1 cellular context compared by ENCODE assay signal in genomic region chr14:50045039-50045711, GRCh38.
A peak's percentile ranks its signal among the peaks of the same experiment; 100 is the strongest.
TF ChIP-seq lines count a peak whose summit lies in the region.

No MANE protein-coding gene starts in this region.

TF ChIP-seq in HepG2, 621 proteins besides CTCF, POLR2A, EP300 and RAD21 (continued from another document and continues in another):
- TF ChIP-seq ZNF142 (CRISPR knock-in tag; IDR thresholded peaks at IDR 0.05) (0 out of 2 replicates have a peak, but pooled peaks have one; percentile 65), ZSCAN25 (CRISPR knock-in tag; IDR thresholded peaks at IDR 0.05) (peak; percentile 89), ZFP91 (CRISPR knock-in tag; IDR thresholded peaks at IDR 0.05; ENCODE audit: borderline replicate concordance) (peak; percentile 30; the same call in 1 of the 2 replicates), ZKSCAN5 (CRISPR knock-in tag; IDR thresholded peaks at IDR 0.05) (0 out of 2 replicates have a peak, but pooled peaks have one; percentile 35), ZNF772 (CRISPR knock-in tag; IDR thresholded peaks at IDR 0.05) (peak; percentile 80), MIER3 (CRISPR knock-in tag; IDR thresholded peaks at IDR 0.05; ENCODE audit: borderline replicate concordance) (peak; percentile 65; the same call in 1 of the 2 replicates), ZBTB8A (CRISPR knock-in tag; IDR thresholded peaks at IDR 0.05; ENCODE audit: borderline replicate concordance, low read depth) (no peak), RCOR2 (CRISPR knock-in tag; IDR thresholded peaks at IDR 0.05) (peak; percentile 63), ZFP37 (CRISPR knock-in tag; IDR thresholded peaks at IDR 0.05; ENCODE audit: borderline replicate concordance) (peak; percentile 94), ZKSCAN8 (CRISPR knock-in tag; IDR thresholded peaks at IDR 0.05; ENCODE audit: borderline replicate concordance) (0 out of 2 replicates have a peak, but pooled peaks have one; percentile 62), DR1 (CRISPR knock-in tag; IDR thresholded peaks at IDR 0.05) (no peak), ZNF614 (CRISPR knock-in tag; IDR thresholded peaks at IDR 0.05; ENCODE audit: borderline replicate concordance) (peak; percentile 68; the same call in 1 of the 2 replicates), MAZ (IDR thresholded peaks at IDR 0.05; ENCODE audit: borderline replicate concordance, low read depth, low read length) (no peak), MAZ (CRISPR knock-in tag; IDR thresholded peaks at IDR 0.05; ENCODE audit: low read depth) (peak; percentile 40; the same call in 1 of the 2 replicates), ARID2 (CRISPR knock-in tag; IDR thresholded peaks at IDR 0.05; ENCODE audit: borderline replicate concordance) (no peak), HOXD1 (CRISPR knock-in tag; IDR thresholded peaks at IDR 0.05) (0 out of 2 replicates have a peak, but pooled peaks have one; percentile 57), ZBTB38 (CRISPR knock-in tag; IDR thresholded peaks at IDR 0.05) (peak; percentile 80; the same call in 1 of the 2 replicates), SMC3 (IDR thresholded peaks at IDR 0.05; ENCODE audit: low read length) (0 out of 2 replicates have a peak, but pooled peaks have one; percentile 5), ZNF761 (CRISPR knock-in tag; conservative IDR thresholded peaks at IDR 0.05) (0 out of 2 replicates have a peak, but pooled peaks have one; percentile 70)
- TF ChIP-seq, protein P1, sequence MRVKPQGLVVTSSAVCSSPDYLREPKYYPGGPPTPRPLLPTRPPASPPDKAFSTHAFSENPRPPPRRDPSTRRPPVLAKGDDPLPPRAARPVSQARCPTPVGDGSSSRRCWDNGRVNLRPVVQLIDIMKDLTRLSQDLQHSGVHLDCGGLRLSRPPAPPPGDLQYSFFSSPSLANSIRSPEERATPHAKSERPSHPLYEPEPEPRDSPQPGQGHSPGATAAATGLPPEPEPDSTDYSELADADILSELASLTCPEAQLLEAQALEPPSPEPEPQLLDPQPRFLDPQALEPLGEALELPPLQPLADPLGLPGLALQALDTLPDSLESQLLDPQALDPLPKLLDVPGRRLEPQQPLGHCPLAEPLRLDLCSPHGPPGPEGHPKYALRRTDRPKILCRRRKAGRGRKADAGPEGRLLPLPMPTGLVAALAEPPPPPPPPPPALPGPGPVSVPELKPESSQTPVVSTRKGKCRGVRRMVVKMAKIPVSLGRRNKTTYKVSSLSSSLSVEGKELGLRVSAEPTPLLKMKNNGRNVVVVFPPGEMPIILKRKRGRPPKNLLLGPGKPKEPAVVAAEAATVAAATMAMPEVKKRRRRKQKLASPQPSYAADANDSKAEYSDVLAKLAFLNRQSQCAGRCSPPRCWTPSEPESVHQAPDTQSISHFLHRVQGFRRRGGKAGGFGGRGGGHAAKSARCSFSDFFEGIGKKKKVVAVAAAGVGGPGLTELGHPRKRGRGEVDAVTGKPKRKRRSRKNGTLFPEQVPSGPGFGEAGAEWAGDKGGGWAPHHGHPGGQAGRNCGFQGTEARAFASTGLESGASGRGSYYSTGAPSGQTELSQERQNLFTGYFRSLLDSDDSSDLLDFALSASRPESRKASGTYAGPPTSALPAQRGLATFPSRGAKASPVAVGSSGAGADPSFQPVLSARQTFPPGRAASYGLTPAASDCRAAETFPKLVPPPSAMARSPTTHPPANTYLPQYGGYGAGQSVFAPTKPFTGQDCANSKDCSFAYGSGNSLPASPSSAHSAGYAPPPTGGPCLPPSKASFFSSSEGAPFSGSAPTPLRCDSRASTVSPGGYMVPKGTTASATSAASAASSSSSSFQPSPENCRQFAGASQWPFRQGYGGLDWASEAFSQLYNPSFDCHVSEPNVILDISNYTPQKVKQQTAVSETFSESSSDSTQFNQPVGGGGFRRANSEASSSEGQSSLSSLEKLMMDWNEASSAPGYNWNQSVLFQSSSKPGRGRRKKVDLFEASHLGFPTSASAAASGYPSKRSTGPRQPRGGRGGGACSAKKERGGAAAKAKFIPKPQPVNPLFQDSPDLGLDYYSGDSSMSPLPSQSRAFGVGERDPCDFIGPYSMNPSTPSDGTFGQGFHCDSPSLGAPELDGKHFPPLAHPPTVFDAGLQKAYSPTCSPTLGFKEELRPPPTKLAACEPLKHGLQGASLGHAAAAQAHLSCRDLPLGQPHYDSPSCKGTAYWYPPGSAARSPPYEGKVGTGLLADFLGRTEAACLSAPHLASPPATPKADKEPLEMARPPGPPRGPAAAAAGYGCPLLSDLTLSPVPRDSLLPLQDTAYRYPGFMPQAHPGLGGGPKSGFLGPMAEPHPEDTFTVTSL (CRISPR knock-in tag; IDR thresholded peaks at IDR 0.05; ENCODE audit: borderline replicate concordance) = peak; percentile 66; the same call in 1 of the 2 replicates
- TF ChIP-seq, protein P2, sequence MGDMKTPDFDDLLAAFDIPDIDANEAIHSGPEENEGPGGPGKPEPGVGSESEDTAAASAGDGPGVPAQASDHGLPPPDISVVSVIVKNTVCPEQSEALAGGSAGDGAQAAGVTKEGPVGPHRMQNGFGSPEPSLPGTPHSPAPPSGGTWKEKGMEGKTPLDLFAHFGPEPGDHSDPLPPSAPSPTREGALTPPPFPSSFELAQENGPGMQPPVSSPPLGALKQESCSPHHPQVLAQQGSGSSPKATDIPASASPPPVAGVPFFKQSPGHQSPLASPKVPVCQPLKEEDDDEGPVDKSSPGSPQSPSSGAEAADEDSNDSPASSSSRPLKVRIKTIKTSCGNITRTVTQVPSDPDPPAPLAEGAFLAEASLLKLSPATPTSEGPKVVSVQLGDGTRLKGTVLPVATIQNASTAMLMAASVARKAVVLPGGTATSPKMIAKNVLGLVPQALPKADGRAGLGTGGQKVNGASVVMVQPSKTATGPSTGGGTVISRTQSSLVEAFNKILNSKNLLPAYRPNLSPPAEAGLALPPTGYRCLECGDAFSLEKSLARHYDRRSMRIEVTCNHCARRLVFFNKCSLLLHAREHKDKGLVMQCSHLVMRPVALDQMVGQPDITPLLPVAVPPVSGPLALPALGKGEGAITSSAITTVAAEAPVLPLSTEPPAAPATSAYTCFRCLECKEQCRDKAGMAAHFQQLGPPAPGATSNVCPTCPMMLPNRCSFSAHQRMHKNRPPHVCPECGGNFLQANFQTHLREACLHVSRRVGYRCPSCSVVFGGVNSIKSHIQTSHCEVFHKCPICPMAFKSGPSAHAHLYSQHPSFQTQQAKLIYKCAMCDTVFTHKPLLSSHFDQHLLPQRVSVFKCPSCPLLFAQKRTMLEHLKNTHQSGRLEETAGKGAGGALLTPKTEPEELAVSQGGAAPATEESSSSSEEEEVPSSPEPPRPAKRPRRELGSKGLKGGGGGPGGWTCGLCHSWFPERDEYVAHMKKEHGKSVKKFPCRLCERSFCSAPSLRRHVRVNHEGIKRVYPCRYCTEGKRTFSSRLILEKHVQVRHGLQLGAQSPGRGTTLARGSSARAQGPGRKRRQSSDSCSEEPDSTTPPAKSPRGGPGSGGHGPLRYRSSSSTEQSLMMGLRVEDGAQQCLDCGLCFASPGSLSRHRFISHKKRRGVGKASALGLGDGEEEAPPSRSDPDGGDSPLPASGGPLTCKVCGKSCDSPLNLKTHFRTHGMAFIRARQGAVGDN (CRISPR knock-in tag; IDR thresholded peaks at IDR 0.05) = peak; percentile 97
- TF ChIP-seq, protein P3, sequence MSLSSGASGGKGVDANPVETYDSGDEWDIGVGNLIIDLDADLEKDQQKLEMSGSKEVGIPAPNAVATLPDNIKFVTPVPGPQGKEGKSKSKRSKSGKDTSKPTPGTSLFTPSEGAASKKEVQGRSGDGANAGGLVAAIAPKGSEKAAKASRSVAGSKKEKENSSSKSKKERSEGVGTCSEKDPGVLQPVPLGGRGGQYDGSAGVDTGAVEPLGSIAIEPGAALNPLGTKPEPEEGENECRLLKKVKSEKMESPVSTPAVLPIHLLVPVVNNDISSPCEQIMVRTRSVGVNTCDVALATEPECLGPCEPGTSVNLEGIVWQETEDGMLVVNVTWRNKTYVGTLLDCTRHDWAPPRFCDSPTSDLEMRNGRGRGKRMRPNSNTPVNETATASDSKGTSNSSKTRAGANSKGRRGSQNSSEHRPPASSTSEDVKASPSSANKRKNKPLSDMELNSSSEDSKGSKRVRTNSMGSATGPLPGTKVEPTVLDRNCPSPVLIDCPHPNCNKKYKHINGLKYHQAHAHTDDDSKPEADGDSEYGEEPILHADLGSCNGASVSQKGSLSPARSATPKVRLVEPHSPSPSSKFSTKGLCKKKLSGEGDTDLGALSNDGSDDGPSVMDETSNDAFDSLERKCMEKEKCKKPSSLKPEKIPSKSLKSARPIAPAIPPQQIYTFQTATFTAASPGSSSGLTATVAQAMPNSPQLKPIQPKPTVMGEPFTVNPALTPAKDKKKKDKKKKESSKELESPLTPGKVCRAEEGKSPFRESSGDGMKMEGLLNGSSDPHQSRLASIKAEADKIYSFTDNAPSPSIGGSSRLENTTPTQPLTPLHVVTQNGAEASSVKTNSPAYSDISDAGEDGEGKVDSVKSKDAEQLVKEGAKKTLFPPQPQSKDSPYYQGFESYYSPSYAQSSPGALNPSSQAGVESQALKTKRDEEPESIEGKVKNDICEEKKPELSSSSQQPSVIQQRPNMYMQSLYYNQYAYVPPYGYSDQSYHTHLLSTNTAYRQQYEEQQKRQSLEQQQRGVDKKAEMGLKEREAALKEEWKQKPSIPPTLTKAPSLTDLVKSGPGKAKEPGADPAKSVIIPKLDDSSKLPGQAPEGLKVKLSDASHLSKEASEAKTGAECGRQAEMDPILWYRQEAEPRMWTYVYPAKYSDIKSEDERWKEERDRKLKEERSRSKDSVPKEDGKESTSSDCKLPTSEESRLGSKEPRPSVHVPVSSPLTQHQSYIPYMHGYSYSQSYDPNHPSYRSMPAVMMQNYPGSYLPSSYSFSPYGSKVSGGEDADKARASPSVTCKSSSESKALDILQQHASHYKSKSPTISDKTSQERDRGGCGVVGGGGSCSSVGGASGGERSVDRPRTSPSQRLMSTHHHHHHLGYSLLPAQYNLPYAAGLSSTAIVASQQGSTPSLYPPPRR (CRISPR knock-in tag; IDR thresholded peaks at IDR 0.05; ENCODE audit: borderline replicate concordance) = peak; percentile 69; the same call in 1 of the 2 replicates
- TF ChIP-seq, protein P4, sequence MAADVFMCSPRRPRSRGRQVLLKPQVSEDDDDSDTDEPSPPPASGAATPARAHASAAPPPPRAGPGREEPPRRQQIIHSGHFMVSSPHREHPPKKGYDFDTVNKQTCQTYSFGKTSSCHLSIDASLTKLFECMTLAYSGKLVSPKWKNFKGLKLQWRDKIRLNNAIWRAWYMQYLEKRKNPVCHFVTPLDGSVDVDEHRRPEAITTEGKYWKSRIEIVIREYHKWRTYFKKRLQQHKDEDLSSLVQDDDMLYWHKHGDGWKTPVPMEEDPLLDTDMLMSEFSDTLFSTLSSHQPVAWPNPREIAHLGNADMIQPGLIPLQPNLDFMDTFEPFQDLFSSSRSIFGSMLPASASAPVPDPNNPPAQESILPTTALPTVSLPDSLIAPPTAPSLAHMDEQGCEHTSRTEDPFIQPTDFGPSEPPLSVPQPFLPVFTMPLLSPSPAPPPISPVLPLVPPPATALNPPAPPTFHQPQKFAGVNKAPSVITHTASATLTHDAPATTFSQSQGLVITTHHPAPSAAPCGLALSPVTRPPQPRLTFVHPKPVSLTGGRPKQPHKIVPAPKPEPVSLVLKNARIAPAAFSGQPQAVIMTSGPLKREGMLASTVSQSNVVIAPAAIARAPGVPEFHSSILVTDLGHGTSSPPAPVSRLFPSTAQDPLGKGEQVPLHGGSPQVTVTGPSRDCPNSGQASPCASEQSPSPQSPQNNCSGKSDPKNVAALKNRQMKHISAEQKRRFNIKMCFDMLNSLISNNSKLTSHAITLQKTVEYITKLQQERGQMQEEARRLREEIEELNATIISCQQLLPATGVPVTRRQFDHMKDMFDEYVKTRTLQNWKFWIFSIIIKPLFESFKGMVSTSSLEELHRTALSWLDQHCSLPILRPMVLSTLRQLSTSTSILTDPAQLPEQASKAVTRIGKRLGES (CRISPR knock-in tag; IDR thresholded peaks at IDR 0.05; ENCODE audit: borderline replicate concordance) = peak; percentile 50; the same call in 1 of the 2 replicates
